20 cellular contexts compared by ENCODE assay signal in genomic region chr19:40249201-40249600, GRCh38. TPM values are rescaled to one million over a fixed set of nuclear protein-coding genes. Genes with fewer than 3 reads are reported as not detected.
DNase-seq lines count a peak whose midpoint lies in the region; ATAC-seq, FAIRE-seq and TF ChIP-seq lines count a peak whose summit lies in the region.
"Had no signal": no experiment of that assay in that cellular context is flagged by ENCODE, and none has a peak within 500 bp of the region (broad histone marks: within the 10 kb centered on the region; RNA-seq: fewer than 3 reads in every experiment).

No MANE protein-coding gene starts in this region.

- no peak overlapping the region for H2BK12ac ChIP-seq in H1 (ENCODE audit: low read depth, low read length)

- no peak for FAIRE-seq in H1 (lab: Jason Lieb, UNC)

- intact Hi-C loops in gastrocnemius medialis (cut with DNase I; ENCODE audit: low total_unique reads) (no loop called here), vagina (cut with DNase I) (no loop called here), left colon (cut with DNase I, micrococcal nuclease) (no loop called here)

- no peak overlapping the region for H3K27ac ChIP-seq in H1 (ENCODE audit: low read depth, low read length)
- H3K27ac ChIP-seq in gastrocnemius medialis: peak overlapping the region; percentile 23 to 37 (median 34)
- H3K27ac ChIP-seq in vagina: no peak overlapping the region
- H3K27ac ChIP-seq: HL-60 had no signal

- H3K4me3 Mint-ChIP-seq in T-helper 17 cell: no peak overlapping the region

- no peak overlapping the region for H3K23ac ChIP-seq in H1 (ENCODE audit: insufficient read length)

- no peak for TF ChIP-seq EP300 in H1 (IDR thresholded peaks at IDR 0.05; ENCODE audit: borderline replicate concordance in 1 of 2, low read depth in 2 of 2, low read length in 2 of 2)

- no peak overlapping the region for H4K91ac ChIP-seq in H1 (replicated peaks; ENCODE audit: insufficient read length, low read length)

- H3K9ac ChIP-seq in H1 (replicated peaks in 1 of 4; ENCODE audit: extremely low read depth in 1 of 4, low read depth in 3 of 4, low read length in 3 of 4): no peak overlapping the region

- H2AK5ac ChIP-seq in H1 (ENCODE audit: low read depth, low read length): no peak overlapping the region

- no peak overlapping the region for H3K18ac ChIP-seq in H1 (ENCODE audit: extremely low read depth, low read length)

- WGBS in H1 (ENCODE audit: extremely low coverage in 1 of 2, insufficient coverage in 1 of 2, insufficient read length in 1 of 2, insufficient replicate concordance in 2 of 2, low coverage in 1 of 2, low lambda C conversion rate in 2 of 2, missing lambda C conversion rate in 1 of 2), 2 experiments: 97% methylated on average over 10 of the region's 10 CpGs; no CpG with 5 or more reads in 1 of the 2 experiments

- H3K4ac ChIP-seq in H1 (replicated peaks; ENCODE audit: insufficient read length, low read depth, low read length): no peak overlapping the region

- H3K4me1 Mint-ChIP-seq in T-helper 17 cell: peaks cover 24% of the 10 kb centered on the region

- H3K4me1 ChIP-seq in H1 (replicated peaks in 1 of 4; ENCODE audit: control insufficient read depth in 3 of 4, insufficient read depth in 4 of 4, low read length in 3 of 4) (peaks cover 0 to 6% (median 4%) of the 10 kb centered on the region in 4 experiments; a peak in 5 of 7 replicates), gastrocnemius medialis (peaks cover 20 to 61% of the 10 kb centered on the region in 2 donors), vagina (peaks cover 46% of the 10 kb centered on the region)
- H3K4me1 ChIP-seq: HAP-1 had no signal

- DNase-seq in G401 (ENCODE audit: low spot score) (peak; percentile 61), T-helper 17 cell (no peak), H1 (ENCODE audit: low read depth in 1 of 2, low spot score in 2 of 2) (no peak), gastrocnemius medialis (no peak), vagina (ENCODE audit: extremely low spot score in 2 of 2) (no peak), left colon (no peak), cerebellar nuclear complex (lab: John Stamatoyannopoulos, UW) (no peak)
- DNase-seq: ACHN; Caco-2; CD4-positive, CD25-positive, alpha-beta regulatory T cell; DMS153; MV-4-11; NCI-H1417; NCI-H187 treated with DMSO at 0.1 percent for 48 hours; NCI-H2171; NCI-H446; NCI-H69 had no signal

- no peaks in the 10 kb centered on the region for H3K23me2 ChIP-seq in H1 (ENCODE audit: low read depth, low read length)

- H3K14ac ChIP-seq in H1 (ENCODE audit: insufficient read length): no peak overlapping the region

- H3K36me3 ChIP-seq in H1 (ENCODE audit: control insufficient read depth in 2 of 4, insufficient read depth in 4 of 4, low read length in 3 of 4): peaks cover 0 to 4% (median 1%) of the 10 kb centered on the region in 4 experiments; a peak in 2 of 8 replicates
- peaks cover 0 to 10% of the 10 kb centered on the region in 2 donors for H3K36me3 ChIP-seq in gastrocnemius medialis
- peaks cover 0 to 9% of the 10 kb centered on the region in 2 donors for H3K36me3 ChIP-seq in vagina

- peaks cover 4% of the 10 kb centered on the region for H3K36me3 Mint-ChIP-seq in T-helper 17 cell (ENCODE audit: low read depth)

- no peak overlapping the region for H2BK20ac ChIP-seq in H1 (ENCODE audit: low read length)

- no peak overlapping the region for H2BK15ac ChIP-seq in H1 (ENCODE audit: low read length)

- H3K79me2 ChIP-seq in H1 (ENCODE audit: control insufficient read depth in 1 of 2, insufficient read depth in 2 of 2, low read length in 2 of 2): peaks cover 0 to 6% of the 10 kb centered on the region in 2 experiments; a peak in 1 of 4 replicates

- CTCF ChIA-PET in H1 (lab: Charles Lee; ENCODE audit: partially characterized antibody): interaction anchor here (0.8 to 2.7 kb wide), 8 partner anchors 8 to 109 kb away, joined by 3 to 11 read pairs (median 4); partner anchors contain the start of gene TTC9B

- H3K27me3 Mint-ChIP-seq in T-helper 17 cell: no peaks in the 10 kb centered on the region
- H3K27me3 Mint-ChIP-seq: CD4-positive, CD25-positive, alpha-beta regulatory T cell had no signal

- H3K4me3 ChIP-seq in H1 (ENCODE audit: extremely low read depth in 1 of 4, insufficient read depth in 2 of 4, low read depth in 3 of 4, low read length in 4 of 4): no peak overlapping the region
- no peak overlapping the region for H3K4me3 ChIP-seq in gastrocnemius medialis
- no peak overlapping the region for H3K4me3 ChIP-seq in vagina
- H3K4me3 ChIP-seq: HAP-1 had no signal

- no peak overlapping the region for H2BK5ac ChIP-seq in H1 (ENCODE audit: low read depth, low read length)

- no peak overlapping the region for H4K5ac ChIP-seq in H1 (ENCODE audit: insufficient read length, low read depth, low read length)

- in situ Hi-C loops in G401 (cut with HindIII; ENCODE audit: low sequenced_read_pairs) (no loop called here), gastrocnemius medialis (cut with MboI; ENCODE audit: low sequenced_read_pairs in 4 of 4) (no loop called here)

- H3K79me1 ChIP-seq in H1 (ENCODE audit: low read depth, low read length): peaks cover 3% of the 10 kb centered on the region; the same call in 1 of the 2 replicates

- no peak for TF ChIP-seq RAD21 in H1 (IDR thresholded peaks at IDR 0.05 in 1 of 2, conservative IDR thresholded peaks at IDR 0.05 in 1 of 2; ENCODE audit: low read depth in 2 of 2, low read length in 2 of 2)

- ATAC-seq in T-helper 17 cell (no peak), gastrocnemius medialis (no peak), left colon (no peak)

- H3K27ac Mint-ChIP-seq in T-helper 17 cell: peak overlapping the region; percentile 45

- H4K8ac ChIP-seq in H1 (ENCODE audit: extremely low read depth, insufficient read depth, low read length): peak overlapping the region; percentile 37; the same call in 1 of the 2 replicates

- H2AFZ ChIP-seq in H1 (ENCODE audit: low read length): no peak overlapping the region

- no peak overlapping the region for H2BK120ac ChIP-seq in H1 (replicated peaks; ENCODE audit: low read depth, low read length)

- POLR2A ChIA-PET in H1 (lab: Charles Lee; ENCODE audit: partially characterized antibody): interaction anchor here (0.6 to 1.1 kb wide), 2 partner anchors 17 to 31 kb away, joined by 3 read pairs; partner anchors contain the start of gene TTC9B

- H3K56ac ChIP-seq in H1 (replicated peaks; ENCODE audit: insufficient read length, low read depth, low read length): no peak overlapping the region

- peaks cover 2 to 3% of the 10 kb centered on the region in 2 experiments for H4K20me1 ChIP-seq in H1 (replicated peaks in 1 of 2; ENCODE audit: control insufficient read depth in 1 of 2, insufficient read depth in 2 of 2, low read length in 2 of 2)

- no peak for TF ChIP-seq POLR2A in H1 (IDR thresholded peaks at IDR 0.05; ENCODE audit: control extremely low read depth in 1 of 2, low read depth in 2 of 2, low read length in 2 of 2)
- TF ChIP-seq POLR2A in gastrocnemius medialis (IDR thresholded peaks at IDR 0.05): no peak
- no peak for TF ChIP-seq POLR2A in vagina (IDR thresholded peaks at IDR 0.05)

- H3K27me3 ChIP-seq in H1 (replicated peaks in 1 of 4; ENCODE audit: control insufficient read depth in 3 of 4, extremely low read depth in 1 of 4, insufficient read depth in 3 of 4, low read length in 3 of 4) (no peaks in the 10 kb centered on the region), gastrocnemius medialis (no peaks in the 10 kb centered on the region), vagina (no peaks in the 10 kb centered on the region)

- H3K9me3 ChIP-seq in T-helper 17 cell (ENCODE audit: control insufficient read depth, low read length, poor library complexity, severe bottlenecking): no peaks in the 10 kb centered on the region
- H3K9me3 ChIP-seq in H1 (ENCODE audit: insufficient read depth in 2 of 2, low read depth in 1 of 2, low read length in 1 of 2): no peaks in the 10 kb centered on the region
- H3K9me3 ChIP-seq in gastrocnemius medialis: no peaks in the 10 kb centered on the region
- H3K9me3 ChIP-seq in vagina: no peaks in the 10 kb centered on the region
- H3K9me3 ChIP-seq: Caco-2, HAP-1 had no signal

- H3K4me2 ChIP-seq in H1 (ENCODE audit: insufficient read depth in 1 of 2, low read depth in 2 of 2, low read length in 2 of 2): no peak overlapping the region

- TF ChIP-seq CTCF in H1 (IDR thresholded peaks at IDR 0.05; ENCODE audit: control extremely low read depth in 1 of 3, insufficient read depth in 1 of 3, low read depth in 1 of 3, low read length in 3 of 3) (no peak), gastrocnemius medialis (IDR thresholded peaks at IDR 0.05 in 4 of 5, conservative IDR thresholded peaks at IDR 0.05 in 1 of 5) (no peak), vagina (IDR thresholded peaks at IDR 0.05) (no peak)

RNA-seq across cellular contexts. Expression of gene CCNP, which starts 22.7 kb away (rescaled TPM):
- not detected in 2 replicates for total RNA-seq in G401 (2014; rRNA removed; shearing (Covaris generic))
- total RNA-seq in T-helper 17 cell (1 to 10 TPM in 1 of 2 donors, under 1 TPM in 1; 0.77 to 1.5 TPM), gastrocnemius medialis (not detected), vagina (not detected), left colon (under 1 TPM in 1 of 2 donors, not detected in 1; 0.24 TPM)
- 0.63 and 1.9 TPM in 2 replicates for total RNA-seq in H1 (2021; fragmentation: NEBNext Ultra II Directional; extraction: Animal tissue kit (Norgen Biotek cat#: 25700))
- polyA plus RNA-seq in H1 (2011; rRNA removed): 2.1 and 4.6 TPM in 2 replicates
- 2.6 TPM for polyA plus RNA-seq in H1 (2011; cell fraction: cytosol; rRNA removed)
- 3.3 TPM for polyA plus RNA-seq in H1 (2011; cell fraction: nucleus; rRNA removed)
- polyA plus RNA-seq in H1 (2012, experiment 1 of 2): 1.2 to 2.1 TPM (median 1.7 TPM) in 4 replicates
- polyA plus RNA-seq in H1 (2012, experiment 2 of 2): 1.0 TPM
- 0.87 TPM for polyA plus RNA-seq in H1 (2013, experiment 1 of 2)
- 0.81 TPM for polyA plus RNA-seq in H1 (2013, experiment 2 of 2)
- polyA minus RNA-seq in H1 (2011; rRNA and poly(A)+ RNA removed): 0.28 and 0.66 TPM in 2 replicates
- polyA minus RNA-seq in H1 (2011; cell fraction: cytosol; rRNA and poly(A)+ RNA removed): 2.8 TPM
- 1.2 TPM for polyA minus RNA-seq in H1 (2011; cell fraction: nucleus; rRNA and poly(A)+ RNA removed)
- total RNA-seq: RPMI7951 had no signal

RNA-seq across cellular contexts. Expression of gene TTC9B, which starts 31.0 kb away (rescaled TPM):
- total RNA-seq in G401 (2014; rRNA removed; shearing (Covaris generic)): not detected in 2 replicates
- total RNA-seq in T-helper 17 cell (not detected), gastrocnemius medialis (not detected), vagina (not detected), left colon (under 1 TPM; 0.37 to 0.45 TPM)
- total RNA-seq in H1 (2021; fragmentation: NEBNext Ultra II Directional; extraction: Animal tissue kit (Norgen Biotek cat#: 25700)): not detected in 2 replicates
- polyA plus RNA-seq in H1 (2011; rRNA removed): 0.24 and 0.26 TPM in 2 replicates
- polyA plus RNA-seq in H1 (2011; cell fraction: cytosol; rRNA removed): 0.22 TPM
- polyA plus RNA-seq in H1 (2011; cell fraction: nucleus; rRNA removed): 0.13 TPM
- polyA plus RNA-seq in H1 (2012, experiment 1 of 2): 0.25 to 0.59 TPM (median 0.46 TPM) in 3 of 4 replicates, not detected in the other
- polyA plus RNA-seq in H1 (2012, experiment 2 of 2): 0.10 TPM
- polyA plus RNA-seq in H1 (2013, experiment 1 of 2): 0.28 TPM
- polyA plus RNA-seq in H1 (2013, experiment 2 of 2): 0.18 TPM
- not detected in 2 replicates for polyA minus RNA-seq in H1 (2011; rRNA and poly(A)+ RNA removed)
- polyA minus RNA-seq in H1 (2011; cell fraction: cytosol; rRNA and poly(A)+ RNA removed): not detected
- 0.30 TPM for polyA minus RNA-seq in H1 (2011; cell fraction: nucleus; rRNA and poly(A)+ RNA removed)
- total RNA-seq: Caco-2; CD4-positive, CD25-positive, alpha-beta regulatory T cell; RPMI7951 had no signal
- polyA plus RNA-seq: CD4-positive, CD25-positive, alpha-beta regulatory T cell had no signal

RNA-seq across cellular contexts. Expression of gene AKT2, which starts 35.9 kb away (rescaled TPM):
- total RNA-seq in G401 (2014; rRNA removed; shearing (Covaris generic)): 71.8 and 73.5 TPM in 2 replicates
- total RNA-seq in T-helper 17 cell: 100 to 1,000 TPM; 168 to 187 TPM
- 137 and 151 TPM in 2 replicates for total RNA-seq in H1 (2021; fragmentation: NEBNext Ultra II Directional; extraction: Animal tissue kit (Norgen Biotek cat#: 25700))
- polyA plus RNA-seq in H1 (2011; rRNA removed): 183 and 252 TPM in 2 replicates
- 155 TPM for polyA plus RNA-seq in H1 (2011; cell fraction: cytosol; rRNA removed)
- 441 TPM for polyA plus RNA-seq in H1 (2011; cell fraction: nucleus; rRNA removed)
- polyA plus RNA-seq in H1 (2012, experiment 1 of 2): 88.9 to 168 TPM (median 110 TPM) in 4 replicates
- 68.5 TPM for polyA plus RNA-seq in H1 (2012, experiment 2 of 2)
- 95.7 TPM for polyA plus RNA-seq in H1 (2013, experiment 1 of 2)
- polyA plus RNA-seq in H1 (2013, experiment 2 of 2): 92.0 TPM
- polyA minus RNA-seq in H1 (2011; rRNA and poly(A)+ RNA removed): 126 and 143 TPM in 2 replicates
- 85.3 TPM for polyA minus RNA-seq in H1 (2011; cell fraction: cytosol; rRNA and poly(A)+ RNA removed)
- 82.5 TPM for polyA minus RNA-seq in H1 (2011; cell fraction: nucleus; rRNA and poly(A)+ RNA removed)
- 100 to 1,000 TPM in 2 of 4 donors, 10 to 100 TPM in 2; 88.0 to 387 (median 102) TPM for total RNA-seq in gastrocnemius medialis
- 105 TPM for total RNA-seq in vagina
- total RNA-seq in left colon: 10 to 100 TPM; 91.7 to 97.3 TPM

RNA-seq across cellular contexts. Expression of gene MAP3K10, which starts 58.0 kb away (rescaled TPM):
- 13.8 and 21.7 TPM in 2 replicates for total RNA-seq in G401 (2014; rRNA removed; shearing (Covaris generic))
- total RNA-seq in T-helper 17 cell (10 to 100 TPM; 20.7 to 28.5 TPM), gastrocnemius medialis (10 to 100 TPM; 16.4 to 25.8 (median 21.6) TPM), vagina (10.6 TPM), left colon (10 to 100 TPM; 10.7 to 11.7 TPM)
- 15.9 and 18.3 TPM in 2 replicates for total RNA-seq in H1 (2021; fragmentation: NEBNext Ultra II Directional; extraction: Animal tissue kit (Norgen Biotek cat#: 25700))
- polyA plus RNA-seq in H1 (2011; rRNA removed): 4.9 and 9.2 TPM in 2 replicates
- 8.4 TPM for polyA plus RNA-seq in H1 (2011; cell fraction: cytosol; rRNA removed)
- 30.4 TPM for polyA plus RNA-seq in H1 (2011; cell fraction: nucleus; rRNA removed)
- 10.2 to 16.6 TPM (median 13.2 TPM) in 4 replicates for polyA plus RNA-seq in H1 (2012, experiment 1 of 2)
- 6.7 TPM for polyA plus RNA-seq in H1 (2012, experiment 2 of 2)
- polyA plus RNA-seq in H1 (2013, experiment 1 of 2): 8.6 TPM
- 7.6 TPM for polyA plus RNA-seq in H1 (2013, experiment 2 of 2)
- 6.4 and 8.4 TPM in 2 replicates for polyA minus RNA-seq in H1 (2011; rRNA and poly(A)+ RNA removed)
- polyA minus RNA-seq in H1 (2011; cell fraction: cytosol; rRNA and poly(A)+ RNA removed): 11.9 TPM
- polyA minus RNA-seq in H1 (2011; cell fraction: nucleus; rRNA and poly(A)+ RNA removed): 18.3 TPM

Comparison
In these comparisons a context has a peak if more than half of its experiments do, and no peak if none do; other contexts are left out.
1. H3K27ac ChIP-seq: peak in gastrocnemius medialis (4 of 4); none in H1 (single experiment) and vagina (single experiment).